ENCODE assay signal across 1 cellular context in genomic region chr6:148559848-148560433, GRCh38.
A peak's percentile ranks its signal among the peaks of the same experiment; 100 is the strongest.
TF ChIP-seq lines count a peak whose summit lies in the region.

No MANE protein-coding gene starts in this region.

TF ChIP-seq in HEK293, 187 proteins besides CTCF, POLR2A, EP300 and RAD21 (continued from another document and continues in another):
- TF ChIP-seq ZBTB6 (tag by site-specific recombination; IDR thresholded peaks at IDR 0.05) (peak; percentile 28; the same call in 1 of the 2 replicates), ELK4 (IDR thresholded peaks at IDR 0.05; ENCODE audit: borderline replicate concordance, low read depth, low read length) (no peak), ZNF701 (tag by site-specific recombination; IDR thresholded peaks at IDR 0.05) (0 out of 2 replicates have a peak, but pooled peaks have one; percentile 25), IKZF3 (tag by site-specific recombination; IDR thresholded peaks at IDR 0.05) (0 out of 2 replicates have a peak, but pooled peaks have one; percentile 56), ZNF548 (tag by site-specific recombination; IDR thresholded peaks at IDR 0.05) (no peak), ZNF629 (tag by site-specific recombination; IDR thresholded peaks at IDR 0.05) (peak; percentile 33; the same call in 1 of the 2 replicates), KLF10 (tag by site-specific recombination; IDR thresholded peaks at IDR 0.05) (peak; percentile 42; the same call in 1 of the 2 replicates), SCRT2 (tag by site-specific recombination; IDR thresholded peaks at IDR 0.05) (no peak; the same call in 1 of the 2 replicates), ZNF423 (tag by site-specific recombination; IDR thresholded peaks at IDR 0.05) (peak; percentile 57; the same call in 1 of the 2 replicates), ZFHX2 (tag by site-specific recombination; conservative IDR thresholded peaks at IDR 0.05) (peak; percentile 57), ZNF670 (tag by site-specific recombination; IDR thresholded peaks at IDR 0.05; ENCODE audit: low read depth) (no peak), ZBTB10 (tag by site-specific recombination; IDR thresholded peaks at IDR 0.05) (peak; percentile 68; the same call in 1 of the 2 replicates), ZNF449 (tag by site-specific recombination; IDR thresholded peaks at IDR 0.05) (peak; percentile 44; the same call in 1 of the 2 replicates), ZNF518A (tag by site-specific recombination; conservative IDR thresholded peaks at IDR 0.05; ENCODE audit: low read depth) (0 out of 2 replicates have a peak, but pooled peaks have one; percentile 7), ZNF639 (tag by site-specific recombination; IDR thresholded peaks at IDR 0.05) (no peak), GFI1B (tag by site-specific recombination; IDR thresholded peaks at IDR 0.05) (peak; percentile 43; the same call in 1 of the 2 replicates), ZNF10 (tag by site-specific recombination; IDR thresholded peaks at IDR 0.05) (peak; percentile 97), ZNF624 (tag by site-specific recombination; IDR thresholded peaks at IDR 0.05) (no peak), ZNF324 (tag by site-specific recombination; IDR thresholded peaks at IDR 0.05) (peak; percentile 76), KLF16 (tag by site-specific recombination; IDR thresholded peaks at IDR 0.05) (0 out of 2 replicates have a peak, but pooled peaks have one; percentile 23), SCRT1 (tag by site-specific recombination; IDR thresholded peaks at IDR 0.05; ENCODE audit: borderline replicate concordance) (no peak), GLIS2 (tag by site-specific recombination; IDR thresholded peaks at IDR 0.05) (peak; percentile 93), ZNF692 (tag by site-specific recombination; IDR thresholded peaks at IDR 0.05) (peak; percentile 75; the same call in 1 of the 2 replicates), ZSCAN30 (tag by site-specific recombination; IDR thresholded peaks at IDR 0.05) (peak; percentile 89), TRIM28 (IDR thresholded peaks at IDR 0.05; ENCODE audit: borderline replicate concordance, low read length) (peak; percentile 75; the same call in 1 of the 2 replicates), OSR2 (tag by site-specific recombination; IDR thresholded peaks at IDR 0.05) (0 out of 2 replicates have a peak, but pooled peaks have one; percentile 22), ZNF184 (tag by site-specific recombination; IDR thresholded peaks at IDR 0.05) (peak; percentile 71; the same call in 1 of the 2 replicates), ZSCAN5A (tag by site-specific recombination; IDR thresholded peaks at IDR 0.05) (0 out of 2 replicates have a peak, but pooled peaks have one; percentile 12), ZBTB26 (tag by site-specific recombination; optimal IDR thresholded peaks at IDR 0.05) (peak; percentile 92), ZFP69B (tag by site-specific recombination; IDR thresholded peaks at IDR 0.05) (0 out of 2 replicates have a peak, but pooled peaks have one; percentile 35), ZNF707 (tag by site-specific recombination; IDR thresholded peaks at IDR 0.05) (no peak), ZNF645 (tag by site-specific recombination; IDR thresholded peaks at IDR 0.05) (no peak), ZEB2 (tag by site-specific recombination; IDR thresholded peaks at IDR 0.05) (peak; percentile 90), ZNF776 (tag by site-specific recombination; IDR thresholded peaks at IDR 0.05; ENCODE audit: borderline replicate concordance) (no peak), ZXDB (tag by site-specific recombination; IDR thresholded peaks at IDR 0.05) (peak; percentile 54), ZNF600 (tag by site-specific recombination; IDR thresholded peaks at IDR 0.05) (peak; percentile 98), ZNF654 (tag by site-specific recombination; IDR thresholded peaks at IDR 0.05; ENCODE audit: low read depth) (peak; percentile 42), YY1 (tag by site-specific recombination; IDR thresholded peaks at IDR 0.05) (peak; percentile 27; the same call in 1 of the 2 replicates), ZBTB8A (tag by site-specific recombination; IDR thresholded peaks at IDR 0.05) (peak; percentile 61)
